23 cellular contexts compared by ENCODE assay signal in the genomic region with DNA sequence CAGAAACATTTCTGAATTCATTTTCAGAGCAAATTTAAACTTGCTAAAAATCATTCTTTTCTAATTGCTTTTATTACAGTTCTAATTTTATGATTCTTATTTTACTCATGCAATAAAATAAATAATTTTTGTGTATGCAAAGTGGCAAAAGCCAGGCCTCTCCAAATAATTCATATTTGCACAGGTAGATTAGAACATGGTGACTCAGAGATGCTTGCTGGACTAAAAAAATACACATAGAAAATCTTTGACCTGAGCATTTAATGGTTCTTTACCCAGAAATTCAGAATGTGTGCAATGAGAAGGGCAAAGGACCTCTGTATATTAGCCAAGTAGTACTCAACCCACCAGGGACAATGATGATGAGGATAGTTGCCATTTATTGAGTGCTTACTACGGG.
"Had no signal": no experiment of that assay in that cellular context is flagged by ENCODE, and none has a peak within 500 bp of the region (broad histone marks: within the 10 kb centered on the region; RNA-seq: fewer than 3 reads in every experiment).

No MANE protein-coding gene starts in this region.

- DNase-seq: cortex of kidney; effector memory CD8-positive, alpha-beta T cell; head of caudate nucleus; mesenchymal stem cell; mucosa of descending colon; naive B cell; right lobe of liver; small intestine; stimulated activated CD4-positive, alpha-beta T cell treated with anti-CD3 and anti-CD28 coated beads, Interleukin-2, amount 100 ng/mL, for 48 hours; stimulated activated CD8-positive, alpha-beta memory T cell treated with anti-CD3 and anti-CD28 coated beads, Interleukin-4, amount 100 ng/mL, for 48 hours; stimulated activated naive CD4-positive, alpha-beta T cell; transverse colon; upper lobe of right lung had no signal

- H3K27ac Mint-ChIP-seq: effector memory CD8-positive, alpha-beta T cell; natural killer cell treated with Interleukin-12 subunit alpha and Interleukin-12 subunit beta and Interleukin-15 and Interleukin-18, amount 100 ng/mL, for 72 hours; progenitor cell of endocrine pancreas had no signal

- H3K4me1 ChIP-seq: parathyroid adenoma, right lobe of liver, suprapubic skin, transverse colon, upper lobe of right lung, vagina had no signal

- H3K9ac ChIP-seq: parathyroid adenoma had no signal

- H2AFZ ChIP-seq: parathyroid adenoma had no signal

- H3K27ac ChIP-seq: neutrophil, parathyroid adenoma, right lobe of liver, suprapubic skin, transverse colon, upper lobe of right lung, vagina had no signal

- H3K4me3 ChIP-seq: lung, mucosa of descending colon, right lobe of liver, suprapubic skin, transverse colon, upper lobe of right lung, vagina had no signal

- H3K9me3 Mint-ChIP-seq: effector memory CD8-positive, alpha-beta T cell; mesothelial cell of epicardium; naive B cell; natural killer cell treated with Interleukin-12 subunit alpha and Interleukin-12 subunit beta and Interleukin-15 and Interleukin-18, amount 100 ng/mL, for 72 hours; neural crest cell; stimulated activated naive CD8-positive, alpha-beta T cell treated with anti-CD3 and anti-CD28 coated beads, Interleukin-15, amount 100 ng/mL, for 72 hours had no signal

- H3K36me3 ChIP-seq: neutrophil, right lobe of liver, suprapubic skin, transverse colon, upper lobe of right lung, vagina had no signal

- H3K36me3 Mint-ChIP-seq: mesothelial cell of epicardium; naive B cell; natural killer cell treated with Interleukin-12 subunit alpha and Interleukin-12 subunit beta and Interleukin-15 and Interleukin-18, amount 100 ng/mL, for 72 hours had no signal

- H3K4me3 Mint-ChIP-seq: effector memory CD8-positive, alpha-beta T cell; mesothelial cell of epicardium; naive B cell; natural killer cell treated with Interleukin-12 subunit alpha and Interleukin-12 subunit beta and Interleukin-15 and Interleukin-18, amount 100 ng/mL, for 72 hours; neural crest cell; stimulated activated naive CD8-positive, alpha-beta T cell treated with anti-CD3 and anti-CD28 coated beads, Interleukin-15, amount 100 ng/mL, for 72 hours had no signal

- H3K9me3 ChIP-seq: mucosa of descending colon, neutrophil, right lobe of liver, suprapubic skin, transverse colon, upper lobe of right lung, vagina had no signal

- H3K27me3 ChIP-seq: right lobe of liver, suprapubic skin, transverse colon, upper lobe of right lung, vagina had no signal

- H3K4me1 Mint-ChIP-seq: naive B cell had no signal
